ENCODE assay signal across 23 cellular contexts in genomic region chr11:100841711-100842407, GRCh38.
A peak's percentile ranks its signal among the peaks of the same experiment; 100 is the strongest.
DNase-seq lines count a peak whose midpoint lies in the region; ATAC-seq and TF ChIP-seq lines count a peak whose summit lies in the region.
"Had no signal": no experiment of that assay in that cellular context is flagged by ENCODE, and none has a peak within 500 bp of the region (broad histone marks: within the 10 kb centered on the region; RNA-seq: fewer than 3 reads in every experiment).

No MANE protein-coding gene starts in this region.

- no peaks in the 10 kb centered on the region for H3K27me3 Mint-ChIP-seq in Caco-2 (ENCODE audit: insufficient read depth, unreplicated experiment)
- H3K27me3 Mint-ChIP-seq: activated CD4-positive, alpha-beta T cell treated with anti-CD3 and anti-CD28 coated beads for 36 hours; central memory CD8-positive, alpha-beta T cell; T-helper 17 cell had no signal

- peaks cover 32% of the 10 kb centered on the region for H3K4me1 Mint-ChIP-seq in Caco-2 (ENCODE audit: low read depth, unreplicated experiment)
- H3K4me1 Mint-ChIP-seq: activated CD4-positive, alpha-beta T cell treated with anti-CD3 and anti-CD28 coated beads for 36 hours; central memory CD8-positive, alpha-beta T cell; T-helper 17 cell had no signal

- H3K27ac Mint-ChIP-seq in Caco-2 (ENCODE audit: unreplicated experiment): peak overlapping the region; percentile 9
- H3K27ac Mint-ChIP-seq: activated CD4-positive, alpha-beta T cell treated with anti-CD3 and anti-CD28 coated beads for 36 hours; T-helper 17 cell had no signal

- peaks cover 3% of the 10 kb centered on the region for H3K79me1 ChIP-seq in mesendoderm (ENCODE audit: low read length)

- H3K4me2 ChIP-seq in PC-3 (ENCODE audit: low read length): peak overlapping the region; percentile 40
- H3K4me2 ChIP-seq in mesendoderm (ENCODE audit: low read length): no peak overlapping the region

- POLR2A ChIA-PET in Caco-2 (lab: Charles Lee): no interaction called here
- POLR2A ChIA-PET in PC-3 (lab: Charles Lee; ENCODE audit: unreplicated experiment): no interaction called here

- BruUV-seq in Caco-2 (replicated peaks; lab: Mats Ljungman, UMichigan): no TSS peak
- no TSS peak for BruUV-seq in PC-3 (replicated peaks; lab: Mats Ljungman, UMichigan)

- CTCF ChIA-PET in Caco-2 (lab: Charles Lee) (interaction anchor here (1.2 kb wide), 1 partner anchor 14 kb away, joined by 6 read pairs; no protein-coding TSS in a partner anchor), PC-3 (lab: Charles Lee) (interaction anchor here (1.0 kb wide), 1 partner anchor 65 kb away, joined by 4 read pairs; no protein-coding TSS in a partner anchor)

- H3K9ac ChIP-seq in PC-3 (ENCODE audit: low read length) (no peak overlapping the region; the same call in 1 of the 2 replicates), mesendoderm (ENCODE audit: low read length) (no peak overlapping the region)

- no peak overlapping the region for H3K4ac ChIP-seq in mesendoderm (ENCODE audit: low read depth, low read length)

- no peak overlapping the region for H2AFZ ChIP-seq in PC-3 (ENCODE audit: low read length)

- H3F3A ChIP-seq in PC-3 (ENCODE audit: low read length, unreplicated experiment): no peaks in the 10 kb centered on the region

- no peaks in the 10 kb centered on the region for H3K27me3 ChIP-seq in Caco-2 (replicated peaks; ENCODE audit: control insufficient read depth, insufficient read depth, low read length)
- no peaks in the 10 kb centered on the region for H3K27me3 ChIP-seq in PC-3 (ENCODE audit: low read length)
- no peaks in the 10 kb centered on the region for H3K27me3 ChIP-seq in mesendoderm (ENCODE audit: insufficient read depth, low read length, poor library complexity)

- H4K20me1 ChIP-seq in PC-3 (ENCODE audit: low read length): no peaks in the 10 kb centered on the region

- H3K36me3 Mint-ChIP-seq in Caco-2 (ENCODE audit: insufficient read depth, unreplicated experiment): no peaks in the 10 kb centered on the region

- no CpG with 5 or more reads among the region's 4 CpGs for WGBS in mesendoderm (ENCODE audit: extremely low coverage, insufficient coverage, low lambda C conversion rate)

- H3K36me3 ChIP-seq in Caco-2 (ENCODE audit: control insufficient read depth, insufficient read depth, low read length) (no peaks in the 10 kb centered on the region), PC-3 (ENCODE audit: low read depth, low read length) (no peaks in the 10 kb centered on the region), mesendoderm (ENCODE audit: control insufficient read depth, insufficient read depth, low read length) (no peaks in the 10 kb centered on the region)

- no peak overlapping the region for H2BK120ac ChIP-seq in mesendoderm (ENCODE audit: low read depth, low read length)

- H3K4me1 ChIP-seq in Caco-2 (peaks cover 14% of the 10 kb centered on the region), PC-3 (ENCODE audit: insufficient read depth, low read length) (peaks cover 28% of the 10 kb centered on the region), mesendoderm (ENCODE audit: control insufficient read depth, low read depth, low read length) (peaks cover 2% of the 10 kb centered on the region)

- H2BK15ac ChIP-seq in mesendoderm (replicated peaks; ENCODE audit: low read depth): no peak overlapping the region

- no peak for DNase-seq in Caco-2
- DNase-seq in H4 (ENCODE audit: low spot score): peak; percentile 22
- DNase-seq in PC-3: peak; percentile 75
- DNase-seq in mesendoderm: no peak
- DNase-seq in activated naive CD4-positive, alpha-beta T cell treated with Interleukin-2 at 50 U/mL for 16 hours: no peak
- no peak for DNase-seq in Kasumi-1 (lab: John Stamatoyannopoulos, UW)
- DNase-seq: activated CD4-positive, alpha-beta T cell treated with anti-CD3 and anti-CD28 coated beads for 36 hours; activated naive CD4-positive, alpha-beta T cell; activated T-cell treated with anti-CD3 and anti-CD28 coated beads, Interleukin-2, amount 50 U/mL, for 4 hours; C1 segment of cervical spinal cord; Calu3; KG1; NCI-H187; NCI-H524; posterior cingulate gyrus; stimulated activated CD4-positive, alpha-beta T cell treated with anti-CD3 and anti-CD28 coated beads, Interleukin-12 subunit alpha, Interleukin-12 subunit beta, amount 100 ng/mL, for 4 hours; stimulated activated CD4-positive, alpha-beta T cell treated with anti-CD3 and anti-CD28 coated beads, Interleukin-4, amount 100 ng/mL, for 1 hour; T-helper 17 cell; trophoblast cell had no signal

- peak; percentile 77 for ATAC-seq in PC-3
- ATAC-seq in HG02938 (IDR thresholded peaks at IDR 0.05; ENCODE audit: unreplicated experiment): no peak
- ATAC-seq: activated CD4-positive, alpha-beta T cell treated with anti-CD3 and anti-CD28 coated beads for 36 hours; activated T-cell treated with anti-CD3 and anti-CD28 coated beads, Interleukin-2, amount 50 U/mL, for 4 hours; left lobe of liver; sciatic nerve; T-helper 17 cell had no signal

- no peak overlapping the region for H4K8ac ChIP-seq in mesendoderm (ENCODE audit: low read depth, low read length)

- H3K4me3 Mint-ChIP-seq in Caco-2 (ENCODE audit: unreplicated experiment): no peak overlapping the region
- H3K4me3 Mint-ChIP-seq: activated CD4-positive, alpha-beta T cell treated with anti-CD3 and anti-CD28 coated beads for 36 hours; activated T-cell treated with anti-CD3 and anti-CD28 coated beads, Interleukin-2, amount 50 U/mL, for 4 hours; central memory CD8-positive, alpha-beta T cell; T-helper 17 cell had no signal

- no peak overlapping the region for H3K18ac ChIP-seq in mesendoderm (ENCODE audit: low read length)

- no peak overlapping the region for H2BK5ac ChIP-seq in mesendoderm (ENCODE audit: low read length)

- no peak overlapping the region for H3K23ac ChIP-seq in mesendoderm (ENCODE audit: low read length)

- peak overlapping the region; percentile 53 for H3K27ac ChIP-seq in PC-3 (ENCODE audit: low read length)
- no peak overlapping the region for H3K27ac ChIP-seq in mesendoderm (ENCODE audit: low read depth, low read length)

- TF ChIP-seq CTCF in Caco-2 (IDR thresholded peaks at IDR 0.05; ENCODE audit: insufficient read depth in 1 of 2, low read depth in 1 of 2, low read length in 1 of 2, severe bottlenecking in 1 of 2, unreplicated experiment in 1 of 2): no peak
- TF ChIP-seq CTCF in PC-3 (conservative IDR thresholded peaks at IDR 0.05; ENCODE audit: low read depth, low read length): peak; percentile 55

- H2AK5ac ChIP-seq in mesendoderm (ENCODE audit: low read length): no peak overlapping the region

- H3K9me3 ChIP-seq in Caco-2: no peaks in the 10 kb centered on the region
- no peaks in the 10 kb centered on the region for H3K9me3 ChIP-seq in PC-3 (ENCODE audit: low read length)

- no peaks in the 10 kb centered on the region for H3K9me2 ChIP-seq in PC-3 (replicated peaks; ENCODE audit: low read length)

- H3K79me2 ChIP-seq in PC-3 (ENCODE audit: low read length): no peaks in the 10 kb centered on the region; the same call in 1 of the 2 replicates
- H3K79me2 ChIP-seq in mesendoderm (ENCODE audit: control insufficient read depth, insufficient read depth, low read length): no peaks in the 10 kb centered on the region

- peak overlapping the region; percentile 27 for H3K56ac ChIP-seq in mesendoderm (ENCODE audit: low read length)

- peaks cover 19% of the 10 kb centered on the region for H3K9me3 Mint-ChIP-seq in Caco-2 (ENCODE audit: unreplicated experiment)

- H3K4me3 ChIP-seq in Caco-2 (ENCODE audit: low read depth, low read length) (no peak overlapping the region), PC-3 (ENCODE audit: low read length) (no peak overlapping the region), mesendoderm (ENCODE audit: low read length) (no peak overlapping the region)

- intact Hi-C loops in Caco-2 (cut with micrococcal nuclease; ENCODE audit: unreplicated experiment) (no loop called here), PC-3 (cut with micrococcal nuclease) (no loop called here)

- no peak overlapping the region for H4K5ac ChIP-seq in mesendoderm (ENCODE audit: low read length)

Comparison
In these comparisons a context has a peak if more than half of its experiments do, and no peak if none do; other contexts are left out.
1. DNase-seq: peak in H4 (single experiment) and PC-3 (single experiment); none in Caco-2 (0 of 2), mesendoderm (single experiment), activated naive CD4-positive, alpha-beta T cell treated with Interleukin-2 at 50 U/mL for 16 hours (single experiment) and Kasumi-1 (0 of 2).